In genomic region chr12:52437508-52437907, GRCh38 we compare ENCODE assay signal across 19 cellular contexts. TPM values are rescaled to one million over a fixed set of nuclear protein-coding genes. Genes with fewer than 3 reads are reported as not detected.
DNase-seq lines count a peak whose midpoint lies in the region; ATAC-seq and TF ChIP-seq lines count a peak whose summit lies in the region.
"Had no signal": no experiment of that assay in that cellular context is flagged by ENCODE, and none has a peak within 500 bp of the region (broad histone marks: within the 10 kb centered on the region; RNA-seq: fewer than 3 reads in every experiment).

No MANE protein-coding gene starts in this region.

- H3F3A ChIP-seq in neural progenitor cell (ENCODE audit: low read depth): peaks cover 7% of the 10 kb centered on the region

- H3K36me3 Mint-ChIP-seq in endothelial cell (ENCODE audit: low read depth, unreplicated experiment): no peaks in the 10 kb centered on the region
- H3K36me3 Mint-ChIP-seq in neural progenitor cell: no peaks in the 10 kb centered on the region
- H3K36me3 Mint-ChIP-seq in activated CD4-positive, alpha-beta memory T cell treated with anti-CD3 and anti-CD28 coated beads for 36 hours: no peaks in the 10 kb centered on the region
- H3K36me3 Mint-ChIP-seq in CD8-positive, alpha-beta T cell: no peaks in the 10 kb centered on the region
- H3K36me3 Mint-ChIP-seq: CD14-positive monocyte had no signal

- H3K27me3 Mint-ChIP-seq in endothelial cell (ENCODE audit: unreplicated experiment) (peaks cover 7% of the 10 kb centered on the region), neural progenitor cell (ENCODE audit: insufficient read depth, low read depth) (peaks cover 8% of the 10 kb centered on the region)
- peaks cover 27% of the 10 kb centered on the region for H3K27me3 Mint-ChIP-seq in activated CD4-positive, alpha-beta memory T cell treated with anti-CD3 and anti-CD28 coated beads for 36 hours
- H3K27me3 Mint-ChIP-seq in CD8-positive, alpha-beta T cell (ENCODE audit: low read depth): peaks cover 38% of the 10 kb centered on the region

- H3K4me1 ChIP-seq in HEK293 (ENCODE audit: control insufficient read depth, insufficient read depth, low read length) (no peaks in the 10 kb centered on the region), neural progenitor cell (peaks cover 19% of the 10 kb centered on the region)
- H3K4me1 ChIP-seq in CD8-positive, alpha-beta T cell (ENCODE audit: insufficient read depth, low read length): no peaks in the 10 kb centered on the region

- POLR2A ChIA-PET in HEK293 (lab: Yijun Ruan, JAX): no interaction called here
- POLR2A ChIA-PET in RWPE1 (lab: Yijun Ruan, JAX; ENCODE audit: low non-redundant PET): no interaction called here
- POLR2A ChIA-PET in activated CD4-positive, alpha-beta memory T cell treated with anti-CD3 and anti-CD28 coated beads for 36 hours (lab: Charles Lee): no interaction called here
- POLR2A ChIA-PET in CD8-positive, alpha-beta T cell (lab: Charles Lee): no interaction called here

- H3K27ac Mint-ChIP-seq in endothelial cell (ENCODE audit: unreplicated experiment) (peak overlapping the region; percentile 6), neural progenitor cell (peak overlapping the region; percentile 27)
- H3K27ac Mint-ChIP-seq in activated CD4-positive, alpha-beta memory T cell treated with anti-CD3 and anti-CD28 coated beads for 36 hours: no peak overlapping the region
- H3K27ac Mint-ChIP-seq in CD8-positive, alpha-beta T cell: no peak overlapping the region
- H3K27ac Mint-ChIP-seq: CD14-positive monocyte had no signal

- intact Hi-C loops in activated CD4-positive, alpha-beta memory T cell treated with anti-CD3 and anti-CD28 coated beads for 36 hours (cut with micrococcal nuclease): no loop called here
- intact Hi-C loops in CD8-positive, alpha-beta T cell (cut with DNase I, micrococcal nuclease): no loop called here

- H3K27me3 ChIP-seq in neural progenitor cell: no peaks in the 10 kb centered on the region
- no peaks in the 10 kb centered on the region for H3K27me3 ChIP-seq in CD8-positive, alpha-beta T cell (ENCODE audit: insufficient read depth, low read length)

- H3K4me3 Mint-ChIP-seq in endothelial cell (ENCODE audit: unreplicated experiment) (no peak overlapping the region), neural progenitor cell (no peak overlapping the region)
- no peak overlapping the region for H3K4me3 Mint-ChIP-seq in activated CD4-positive, alpha-beta memory T cell treated with anti-CD3 and anti-CD28 coated beads for 36 hours
- no peak overlapping the region for H3K4me3 Mint-ChIP-seq in CD8-positive, alpha-beta T cell
- H3K4me3 Mint-ChIP-seq: CD14-positive monocyte had no signal

- ATAC-seq in CD8-positive, alpha-beta T cell: no peak
- ATAC-seq: Panc1 had no signal

- no peak overlapping the region for H3K27ac ChIP-seq in HEK293 (ENCODE audit: extremely low read depth, low read depth, low read length)
- H3K27ac ChIP-seq in RWPE1: peak overlapping the region; percentile 28
- no peak overlapping the region for H3K27ac ChIP-seq in neural progenitor cell
- no peak overlapping the region for H3K27ac ChIP-seq in CD8-positive, alpha-beta T cell (ENCODE audit: low read depth, low read length)

- CTCF ChIA-PET in HEK293 (lab: Yijun Ruan, JAX): no interaction called here
- CTCF ChIA-PET in RWPE1 (lab: Yijun Ruan, JAX): no interaction called here
- CTCF ChIA-PET in activated CD4-positive, alpha-beta memory T cell treated with anti-CD3 and anti-CD28 coated beads for 36 hours (lab: Charles Lee): no interaction called here
- CTCF ChIA-PET in CD8-positive, alpha-beta T cell (lab: Charles Lee): no interaction called here

- no peak overlapping the region for H3K4me2 ChIP-seq in neural progenitor cell

- no peak for DNase-seq in RWPE1 (ENCODE audit: low spot score)
- no peak for DNase-seq in endothelial cell (ENCODE audit: low spot score)
- no peak for DNase-seq in neural progenitor cell (ENCODE audit: low spot score)
- DNase-seq in activated CD4-positive, alpha-beta memory T cell treated with anti-CD3 and anti-CD28 coated beads for 36 hours: no peak
- DNase-seq in CD8-positive, alpha-beta T cell: no peak
- no peak for DNase-seq in NCI-H524 (lab: John Stamatoyannopoulos, UW)
- DNase-seq: ACHN, AML-193, Caco-2, DMS153, Karpas-422, MM.1S, NCI-H1092 treated with DMSO at 0.1 percent for 48 hours, NCI-H1694 treated with DMSO at 0.1 percent for 48 hours, Right ventricle myocardium superior had no signal

- peaks cover 5% of the 10 kb centered on the region for H3K4me1 Mint-ChIP-seq in endothelial cell (ENCODE audit: unreplicated experiment)
- peaks cover 35% of the 10 kb centered on the region for H3K4me1 Mint-ChIP-seq in neural progenitor cell
- H3K4me1 Mint-ChIP-seq in activated CD4-positive, alpha-beta memory T cell treated with anti-CD3 and anti-CD28 coated beads for 36 hours (ENCODE audit: low read depth): no peaks in the 10 kb centered on the region
- no peaks in the 10 kb centered on the region for H3K4me1 Mint-ChIP-seq in CD8-positive, alpha-beta T cell (ENCODE audit: low read depth)
- H3K4me1 Mint-ChIP-seq: CD14-positive monocyte had no signal

- H3K36me3 ChIP-seq in HEK293 (ENCODE audit: control insufficient read depth in 2 of 2, insufficient read depth in 1 of 2, low read length in 2 of 2): no peaks in the 10 kb centered on the region
- no peaks in the 10 kb centered on the region for H3K36me3 ChIP-seq in neural progenitor cell
- no peaks in the 10 kb centered on the region for H3K36me3 ChIP-seq in CD8-positive, alpha-beta T cell (ENCODE audit: insufficient read depth, low read length)

- no peaks in the 10 kb centered on the region for H3K79me2 ChIP-seq in neural progenitor cell (ENCODE audit: low read depth)

- H4K20me1 ChIP-seq in neural progenitor cell (ENCODE audit: low read depth): no peaks in the 10 kb centered on the region

- no peaks in the 10 kb centered on the region for H3K9me3 Mint-ChIP-seq in endothelial cell (ENCODE audit: unreplicated experiment)
- no peaks in the 10 kb centered on the region for H3K9me3 Mint-ChIP-seq in neural progenitor cell
- no peaks in the 10 kb centered on the region for H3K9me3 Mint-ChIP-seq in activated CD4-positive, alpha-beta memory T cell treated with anti-CD3 and anti-CD28 coated beads for 36 hours
- H3K9me3 Mint-ChIP-seq in CD8-positive, alpha-beta T cell: no peaks in the 10 kb centered on the region

- H2AFZ ChIP-seq in neural progenitor cell (replicated peaks): no peak overlapping the region

- TF ChIP-seq CTCF in HEK293 (tag by site-specific recombination; IDR thresholded peaks at IDR 0.05): no peak
- no peak for TF ChIP-seq CTCF in RWPE1 (conservative IDR thresholded peaks at IDR 0.05; ENCODE audit: low read depth)
- no peak for TF ChIP-seq CTCF in endothelial cell (IDR thresholded peaks at IDR 0.05; ENCODE audit: unreplicated experiment)
- TF ChIP-seq CTCF in neural progenitor cell (IDR thresholded peaks at IDR 0.05): no peak
- no peak for TF ChIP-seq CTCF in CD8-positive, alpha-beta T cell (IDR thresholded peaks at IDR 0.05)

- H3K4me3 ChIP-seq in HEK293 (ENCODE audit: low read depth, low read length) (no peak overlapping the region), neural progenitor cell (no peak overlapping the region)
- no peak overlapping the region for H3K4me3 ChIP-seq in CD8-positive, alpha-beta T cell (ENCODE audit: low read depth, low read length)

- no peak overlapping the region for H3K9ac ChIP-seq in neural progenitor cell

- H3K9me3 ChIP-seq in HEK293 (ENCODE audit: control insufficient read depth, insufficient read depth, low read depth, low read length) (no peaks in the 10 kb centered on the region), neural progenitor cell (ENCODE audit: low read depth) (no peaks in the 10 kb centered on the region)
- H3K9me3 ChIP-seq in CD8-positive, alpha-beta T cell (ENCODE audit: low read length): no peaks in the 10 kb centered on the region
- H3K9me3 ChIP-seq: Caco-2 had no signal

TF ChIP-seq in HEK293, 187 proteins besides CTCF, POLR2A, EP300 and RAD21:
- no peak for TF ChIP-seq ZNF169 (tag by site-specific recombination; IDR thresholded peaks at IDR 0.05)
- TF ChIP-seq ZFHX2 (tag by site-specific recombination; conservative IDR thresholded peaks at IDR 0.05): peak; percentile 29; the same call in 1 of the 2 replicates
TF ChIP-seq in HEK293: peak in this region for 1.

RNA-seq across cellular contexts. Expression of gene KRT75, which starts 3.3 kb away (rescaled TPM):
- total RNA-seq in endothelial cell (ENCODE audit: unreplicated experiment) (not detected), neural progenitor cell (ENCODE audit: low replicate concordance) (not detected in 2 replicates)
- total RNA-seq in activated CD4-positive, alpha-beta memory T cell treated with anti-CD3 and anti-CD28 coated beads for 36 hours: not detected
- total RNA-seq in CD8-positive, alpha-beta T cell: not detected
- total RNA-seq: Caco-2, Right ventricle myocardium superior had no signal

RNA-seq across cellular contexts. Expression of gene KRT6B, which starts 14.4 kb away (rescaled TPM):
- total RNA-seq in endothelial cell (ENCODE audit: unreplicated experiment) (not detected), neural progenitor cell (ENCODE audit: low replicate concordance) (not detected in 2 replicates)
- not detected for total RNA-seq in activated CD4-positive, alpha-beta memory T cell treated with anti-CD3 and anti-CD28 coated beads for 36 hours
- total RNA-seq in CD8-positive, alpha-beta T cell: not detected
- total RNA-seq: Caco-2, H4, Right ventricle myocardium superior had no signal

RNA-seq across cellular contexts. Expression of gene KRT82, which starts 31.4 kb away (rescaled TPM):
- total RNA-seq in endothelial cell (ENCODE audit: unreplicated experiment) (not detected), neural progenitor cell (ENCODE audit: low replicate concordance) (not detected in 2 replicates)
- total RNA-seq in activated CD4-positive, alpha-beta memory T cell treated with anti-CD3 and anti-CD28 coated beads for 36 hours: not detected
- total RNA-seq in CD8-positive, alpha-beta T cell: not detected
- total RNA-seq: Caco-2, H4, Right ventricle myocardium superior had no signal

RNA-seq across cellular contexts. Expression of gene KRT6C, which starts 36.1 kb away (rescaled TPM):
- not detected for total RNA-seq in endothelial cell (ENCODE audit: unreplicated experiment)
- not detected in 2 replicates for total RNA-seq in neural progenitor cell (ENCODE audit: low replicate concordance)
- total RNA-seq in activated CD4-positive, alpha-beta memory T cell treated with anti-CD3 and anti-CD28 coated beads for 36 hours: not detected
- total RNA-seq in CD8-positive, alpha-beta T cell: not detected
- total RNA-seq: Caco-2, H4, Right ventricle myocardium superior had no signal

RNA-seq across cellular contexts. Expression of gene KRT84, which starts 52.1 kb away (rescaled TPM):
- total RNA-seq in endothelial cell (ENCODE audit: unreplicated experiment) (not detected), neural progenitor cell (ENCODE audit: low replicate concordance) (not detected in 2 replicates)
- not detected for total RNA-seq in activated CD4-positive, alpha-beta memory T cell treated with anti-CD3 and anti-CD28 coated beads for 36 hours
- not detected for total RNA-seq in CD8-positive, alpha-beta T cell
- total RNA-seq: Caco-2, H4, Right ventricle myocardium superior had no signal

Comparison
In these comparisons a context has a peak if more than half of its experiments do, and no peak if none do; other contexts are left out.
1. H3K27ac Mint-ChIP-seq: peak in endothelial cell (single experiment) and neural progenitor cell (single experiment); none in activated CD4-positive, alpha-beta memory T cell treated with anti-CD3 and anti-CD28 coated beads for 36 hours (single experiment) and CD8-positive, alpha-beta T cell (single experiment).